ENCODE assay signal across 24 cellular contexts in genomic region chr16:8822403-8822802, GRCh38. TPM values are rescaled to one million over a fixed set of nuclear protein-coding genes. Genes with fewer than 3 reads are reported as not detected.
A peak's percentile ranks its signal among the peaks of the same experiment; 100 is the strongest.
DNase-seq lines count a peak whose midpoint lies in the region; ATAC-seq, FAIRE-seq and TF ChIP-seq lines count a peak whose summit lies in the region.
"Had no signal": no experiment of that assay in that cellular context is flagged by ENCODE, and none has a peak within 500 bp of the region (broad histone marks: within the 10 kb centered on the region; RNA-seq: fewer than 3 reads in every experiment).

No MANE protein-coding gene starts in this region.

- TF ChIP-seq EP300 in GM12878 (IDR thresholded peaks at IDR 0.05; ENCODE audit: borderline replicate concordance in 1 of 2, control insufficient read depth in 1 of 2, low read depth in 2 of 2, low read length in 2 of 2): no peak

- no peak overlapping the region for H2AK5ac ChIP-seq in trophoblast cell (ENCODE audit: low read length)

- peaks cover 2% of the 10 kb centered on the region for H3K27me3 Mint-ChIP-seq in GM23338 (ENCODE audit: insufficient read depth, low read depth, poor library complexity)
- no peaks in the 10 kb centered on the region for H3K27me3 Mint-ChIP-seq in CD8-positive, alpha-beta T cell (ENCODE audit: low read depth)

- no peaks in the 10 kb centered on the region for H4K20me1 ChIP-seq in BLaER1
- no peaks in the 10 kb centered on the region; the same call in 1 of the 2 replicates for H4K20me1 ChIP-seq in GM23338 (replicated peaks; ENCODE audit: insufficient read depth)
- H4K20me1 ChIP-seq in GM12878 (ENCODE audit: control insufficient read depth, insufficient read depth): peaks cover 3% of the 10 kb centered on the region; the same call in 1 of the 2 replicates
- peaks cover 14% of the 10 kb centered on the region for H4K20me1 ChIP-seq in osteoblast (ENCODE audit: insufficient read depth, low read length)

- H3K36me3 ChIP-seq in BLaER1 (peaks cover 79% of the 10 kb centered on the region), GM23338 (ENCODE audit: insufficient read depth) (peaks cover 10% of the 10 kb centered on the region), GM12878 (ENCODE audit: control insufficient read depth in 2 of 2, insufficient read depth in 2 of 2, low read length in 1 of 2) (peaks cover 10 to 34% of the 10 kb centered on the region in 2 experiments), osteoblast (ENCODE audit: insufficient read depth, low read length) (peaks cover 87% of the 10 kb centered on the region), trophoblast cell (ENCODE audit: control insufficient read depth in 1 of 2, insufficient read depth in 2 of 2, low read length in 2 of 2) (peaks cover 16 to 37% of the 10 kb centered on the region in 2 experiments)
- H3K36me3 ChIP-seq in CD8-positive, alpha-beta T cell (ENCODE audit: insufficient read depth, low read length): peaks cover 11% of the 10 kb centered on the region

- no peak overlapping the region for H3K23ac ChIP-seq in trophoblast cell (ENCODE audit: low read length)

- SMC1A ChIA-PET in GM12878 (lab: Charles Lee; ENCODE audit: uncharacterized antibody, unreplicated experiment): interaction anchor here (1.2 to 1.9 kb wide), 2 partner anchors 21 to 38 kb away, joined by 3 to 6 read pairs; no protein-coding TSS in a partner anchor

- H3K9me3 Mint-ChIP-seq in GM23338: no peaks in the 10 kb centered on the region
- H3K9me3 Mint-ChIP-seq in CD8-positive, alpha-beta T cell: no peaks in the 10 kb centered on the region
- H3K9me3 Mint-ChIP-seq: CD14-positive monocyte had no signal

- H3K79me1 ChIP-seq in trophoblast cell (ENCODE audit: low read length): no peaks in the 10 kb centered on the region

- TF ChIP-seq POLR2A in GM12878 (IDR thresholded peaks at IDR 0.05; ENCODE audit: low read depth, low read length): no peak

- intact Hi-C loops in GM12878 (cut with micrococcal nuclease; ENCODE audit: unreplicated experiment): no loop called here
- intact Hi-C loops in CD8-positive, alpha-beta T cell (cut with DNase I, micrococcal nuclease): no loop called here

- no peak overlapping the region for H4K8ac ChIP-seq in trophoblast cell (ENCODE audit: low read depth, low read length)

- H3K4me3 ChIP-seq in BLaER1: no peak overlapping the region
- no peak overlapping the region for H3K4me3 ChIP-seq in GM23338
- H3K4me3 ChIP-seq in GM12878: no peak overlapping the region
- H3K4me3 ChIP-seq in osteoblast (ENCODE audit: insufficient read depth, low read length): no peak overlapping the region
- H3K4me3 ChIP-seq in CD8-positive, alpha-beta T cell (ENCODE audit: low read depth, low read length): no peak overlapping the region
- H3K4me3 ChIP-seq in trophoblast cell (ENCODE audit: low read depth, low read length): no peak overlapping the region
- H3K4me3 ChIP-seq: MG63, PC-9 had no signal

- no peak for TF ChIP-seq RAD21 in GM12878 (IDR thresholded peaks at IDR 0.05; ENCODE audit: insufficient read depth, low read depth, low read length)

- H3K4me1 ChIP-seq in BLaER1 (peaks cover 57% of the 10 kb centered on the region), GM23338 (ENCODE audit: insufficient read depth) (peaks cover 11% of the 10 kb centered on the region; the same call in 1 of the 2 replicates), GM12878 (ENCODE audit: control insufficient read depth, insufficient read depth, low read length) (peaks cover 10% of the 10 kb centered on the region), osteoblast (ENCODE audit: insufficient read depth, low read length) (no peaks in the 10 kb centered on the region), trophoblast cell (ENCODE audit: control insufficient read depth in 1 of 2, insufficient read depth in 2 of 2, low read length in 2 of 2) (no peaks in the 10 kb centered on the region)
- peaks cover 3% of the 10 kb centered on the region for H3K4me1 ChIP-seq in CD8-positive, alpha-beta T cell (ENCODE audit: insufficient read depth, low read length)

- TF ChIP-seq CTCF in GM23338 (conservative IDR thresholded peaks at IDR 0.05; ENCODE audit: low read depth in 2 of 2) (no peak), GM12878 (IDR thresholded peaks at IDR 0.05 in 2 of 3, conservative IDR thresholded peaks at IDR 0.05 in 1 of 3; ENCODE audit: control insufficient read depth in 2 of 3, extremely low read depth in 1 of 3, insufficient read depth in 1 of 3, low read depth in 3 of 3, low read length in 3 of 3) (no peak), osteoblast (IDR thresholded peaks at IDR 0.05; ENCODE audit: extremely low read depth, low read depth, low read length) (no peak)
- TF ChIP-seq CTCF in CD8-positive, alpha-beta T cell (IDR thresholded peaks at IDR 0.05): no peak

- no peak overlapping the region for H2BK120ac ChIP-seq in trophoblast cell (ENCODE audit: insufficient read depth, low read length, poor library complexity)

- no peak overlapping the region for H3K9ac ChIP-seq in BLaER1
- no peak overlapping the region for H3K9ac ChIP-seq in GM12878 (ENCODE audit: control insufficient read depth, insufficient read depth, low read length)
- no peak overlapping the region for H3K9ac ChIP-seq in trophoblast cell (ENCODE audit: low read length)
- H3K9ac ChIP-seq: KMS-11 had no signal

- 98% methylated on average over 3 of the region's 3 CpGs for WGBS in GM12878 (ENCODE audit: insufficient coverage, insufficient replicate concordance, low lambda C conversion rate, missing lambda C conversion rate)
- WGBS in trophoblast cell (ENCODE audit: extremely low coverage, insufficient coverage, insufficient read length): no CpG with 5 or more reads among the region's 3 CpGs

- no peak overlapping the region; the same call in 2 of the 3 replicates for H3K4me3 Mint-ChIP-seq in GM23338
- no peak overlapping the region for H3K4me3 Mint-ChIP-seq in CD8-positive, alpha-beta T cell
- H3K4me3 Mint-ChIP-seq: CD14-positive monocyte had no signal

- H3K27ac ChIP-seq in BLaER1 (peak overlapping the region; percentile 15; the same call in 1 of the 2 replicates), GM23338 (ENCODE audit: low read depth) (peak overlapping the region; percentile 13), GM12878 (ENCODE audit: control insufficient read depth, insufficient read depth) (no peak overlapping the region), osteoblast (ENCODE audit: low read depth, low read length) (peak overlapping the region; percentile 5), trophoblast cell (ENCODE audit: low read depth, low read length) (no peak overlapping the region)
- no peak overlapping the region for H3K27ac ChIP-seq in CD8-positive, alpha-beta T cell (ENCODE audit: low read depth, low read length)
- H3K27ac ChIP-seq: HL-60, KMS-11, PC-9 had no signal

- H3K9me3 ChIP-seq in BLaER1: no peaks in the 10 kb centered on the region
- no peaks in the 10 kb centered on the region for H3K9me3 ChIP-seq in GM12878 (replicated peaks; ENCODE audit: control insufficient read depth, insufficient read depth, low read length)
- no peaks in the 10 kb centered on the region for H3K9me3 ChIP-seq in osteoblast (ENCODE audit: low read depth, low read length)
- H3K9me3 ChIP-seq in CD8-positive, alpha-beta T cell (ENCODE audit: low read length): no peaks in the 10 kb centered on the region
- H3K9me3 ChIP-seq in trophoblast cell (ENCODE audit: insufficient read depth, low read depth, low read length): no peaks in the 10 kb centered on the region
- H3K9me3 ChIP-seq: MG63 had no signal

- H4K12ac ChIP-seq in trophoblast cell (ENCODE audit: low read depth, low read length): no peak overlapping the region

- no peak overlapping the region for H3K4ac ChIP-seq in trophoblast cell (ENCODE audit: low read depth, low read length)

- RAD21 ChIA-PET in GM12878 (lab: Charles Lee; ENCODE audit: unreplicated experiment): interaction anchor here (1.1 kb wide), 1 partner anchor 57 kb away, joined by 3 read pairs; no protein-coding TSS in a partner anchor

- in situ Hi-C loops in GM12878 (cut with MboI): no loop called here

- peak overlapping the region; percentile 46; the same call in 1 of the 2 replicates for H3K27ac Mint-ChIP-seq in GM23338
- no peak overlapping the region for H3K27ac Mint-ChIP-seq in CD8-positive, alpha-beta T cell

- no peak overlapping the region for H4K91ac ChIP-seq in trophoblast cell (ENCODE audit: low read depth, low read length)

- peaks cover 86% of the 10 kb centered on the region for H3K36me3 Mint-ChIP-seq in GM23338 (ENCODE audit: low read depth)
- H3K36me3 Mint-ChIP-seq in CD8-positive, alpha-beta T cell: peaks cover 62% of the 10 kb centered on the region

- BruUV-seq in GM12878 (replicated peaks; lab: Mats Ljungman, UMichigan): no TSS peak

- H3K18ac ChIP-seq in trophoblast cell (ENCODE audit: low read length): no peak overlapping the region

- H3K4me2 ChIP-seq in BLaER1 (peak overlapping the region; percentile 1; the same call in 1 of the 2 replicates), GM23338 (0 out of 2 replicates have a peak overlapping the region, but pooled peaks have one; percentile 9), GM12878 (ENCODE audit: control insufficient read depth, insufficient read depth) (no peak overlapping the region), osteoblast (ENCODE audit: insufficient read depth, low read length) (no peak overlapping the region), trophoblast cell (ENCODE audit: low read length) (no peak overlapping the region)
- H3K4me2 ChIP-seq: KMS-11, PC-9 had no signal

- 0 out of 2 replicates have a peak, but pooled peaks cover 6% of the 10 kb centered on the region for H3K79me2 ChIP-seq in GM23338 (replicated peaks; ENCODE audit: insufficient read depth)
- no peaks in the 10 kb centered on the region; the same call in 1 of the 2 replicates for H3K79me2 ChIP-seq in GM12878 (ENCODE audit: control insufficient read depth, insufficient read depth, low read length)
- H3K79me2 ChIP-seq in osteoblast (ENCODE audit: insufficient read depth, low read length): peaks cover 47% of the 10 kb centered on the region
- H3K79me2 ChIP-seq in trophoblast cell (ENCODE audit: control insufficient read depth, insufficient read depth, low read length, poor library complexity): no peaks in the 10 kb centered on the region

- H3K9me2 ChIP-seq in GM23338 (ENCODE audit: insufficient read depth): no peaks in the 10 kb centered on the region

- FAIRE-seq in GM12878 (lab: Jason Lieb, UNC): no peak
- FAIRE-seq: H54 had no signal

- H2AFZ ChIP-seq in GM23338 (no peak overlapping the region), GM12878 (ENCODE audit: control insufficient read depth, low read depth, low read length) (no peak overlapping the region), osteoblast (ENCODE audit: low read length) (no peak overlapping the region), trophoblast cell (ENCODE audit: insufficient read depth, low read length, poor library complexity) (no peak overlapping the region)
- H2AFZ ChIP-seq: PC-9 had no signal

- POLR2A ChIA-PET in GM12878 (lab: Charles Lee): no interaction called here
- POLR2A ChIA-PET in CD8-positive, alpha-beta T cell (lab: Charles Lee): interaction anchor here (1.4 kb wide), 1 partner anchor 21 kb away, joined by 4 read pairs; no protein-coding TSS in a partner anchor

- CTCF ChIA-PET in GM12878 (lab: Yijun Ruan, JAX): interaction anchor here (1.3 to 2.3 kb wide), 2 partner anchors 52 to 58 kb away, joined by 3 to 11 read pairs; no protein-coding TSS in a partner anchor
- CTCF ChIA-PET in CD8-positive, alpha-beta T cell (lab: Charles Lee): interaction anchor here (4.1 kb wide), 1 partner anchor 59 kb away, joined by 13 read pairs; the partner anchor contains the start of gene LITAFD

- ATAC-seq in GM23338 (peak; percentile 69; the same call in 2 of the 3 replicates), GM12878 (no peak), GM19452 (IDR thresholded peaks at IDR 0.05; ENCODE audit: unreplicated experiment) (no peak)
- ATAC-seq in CD8-positive, alpha-beta T cell: no peak

- H3F3A ChIP-seq in GM23338 (replicated peaks; ENCODE audit: low read depth): peaks cover 14% of the 10 kb centered on the region; the same call in 1 of the 2 replicates

- no peaks in the 10 kb centered on the region for H3K27me3 ChIP-seq in BLaER1
- no peaks in the 10 kb centered on the region for H3K27me3 ChIP-seq in GM23338 (ENCODE audit: insufficient read depth)
- no peaks in the 10 kb centered on the region for H3K27me3 ChIP-seq in GM12878 (replicated peaks in 1 of 2; ENCODE audit: control insufficient read depth in 2 of 2, insufficient read depth in 2 of 2, low read length in 1 of 2)
- H3K27me3 ChIP-seq in osteoblast (ENCODE audit: insufficient read depth, low read length): no peaks in the 10 kb centered on the region
- no peaks in the 10 kb centered on the region for H3K27me3 ChIP-seq in CD8-positive, alpha-beta T cell (ENCODE audit: insufficient read depth, low read length)
- H3K27me3 ChIP-seq in trophoblast cell (ENCODE audit: insufficient read depth, low read length): no peaks in the 10 kb centered on the region
- H3K27me3 ChIP-seq: MG63 had no signal

- no peak overlapping the region for H3K14ac ChIP-seq in trophoblast cell (ENCODE audit: low read length)

- DNase-seq in GM23338 (ENCODE audit: low spot score): no peak
- no peak for DNase-seq in GM12878 (ENCODE audit: low read depth, low spot score)
- no peak for DNase-seq in osteoblast (ENCODE audit: insufficient read length, low spot score, missing footprints)
- DNase-seq in CD8-positive, alpha-beta T cell: no peak
- DNase-seq in trophoblast cell: no peak
- DNase-seq: AML-193, COR-L47, DMS153, GDM1, MG63, NCI-H1048, NCI-H1436, NCI-H1930, NCI-H345, NCI-H524 treated with DMSO at 0.1 percent for 48 hours, PC-9 had no signal

- no peak overlapping the region for H2BK5ac ChIP-seq in trophoblast cell (ENCODE audit: low read depth, low read length, poor library complexity)

- peaks cover 23% of the 10 kb centered on the region for H3K4me1 Mint-ChIP-seq in GM23338
- peaks cover 8% of the 10 kb centered on the region for H3K4me1 Mint-ChIP-seq in CD8-positive, alpha-beta T cell (ENCODE audit: low read depth)

- no peak overlapping the region for H2BK12ac ChIP-seq in trophoblast cell (ENCODE audit: low read length)

RNA-seq across cellular contexts. Expression of gene PMM2, which starts 24.8 kb away (rescaled TPM):
- total RNA-seq in GM23338 (2014; rRNA removed; shearing (Covaris generic)): 38.2 and 45.1 TPM in 2 replicates
- 60.4 and 64.0 TPM in 2 replicates for polyA plus RNA-seq in GM23338 (2016; fragmentation: Nextera tagmentation; extraction: Ambion mirVana)
- total RNA-seq in GM12878 (2013; cell fraction: nucleolus; rRNA removed): 171 and 173 TPM in 2 replicates
- total RNA-seq in GM12878 (2014; rRNA removed): 52.0 and 52.3 TPM in 2 replicates
- total RNA-seq in GM12878 (2014; rRNA removed; fragmentation: Illumina TruSeq; extraction: Trizol): 56.2 and 58.1 TPM in 2 replicates
- total RNA-seq in GM12878 (2021): 51.6 and 61.4 TPM in 2 replicates
- 31.9 TPM for polyA plus RNA-seq in GM12878 (2011; ENCODE audit: low read depth)
- polyA plus RNA-seq in GM12878 (2011; rRNA removed): 33.2 and 46.7 TPM in 2 replicates
- polyA plus RNA-seq in GM12878 (2011; cell fraction: cytosol; rRNA removed): 29.9 and 31.8 TPM in 2 replicates
- polyA plus RNA-seq in GM12878 (2011; cell fraction: nucleus; rRNA removed): 33.1 and 39.8 TPM in 2 replicates
- 34.6 and 48.5 TPM in 2 replicates for polyA plus RNA-seq in GM12878 (2012)
- polyA plus RNA-seq in GM12878 (2014; fragmentation: Illumina TruSeq; extraction: Trizol): 69.4 and 108 TPM in 2 replicates
- 10 to 100 TPM; 22.6 to 24.2 TPM for polyA plus RNA-seq in GM12878 (2014; fragmentation: Nextera tagmentation; extraction: Ambion mirVana)
- polyA plus RNA-seq in GM12878 (2014; rRNA removed): 57.5 TPM in 2 replicates
- polyA plus RNA-seq in GM12878 (2016; fragmentation: Nextera tagmentation; extraction: Ambion mirVana): 10 to 100 TPM; 47.8 to 52.6 TPM
- 18.6 and 20.0 TPM in 2 replicates for polyA minus RNA-seq in GM12878 (2011; rRNA and poly(A)+ RNA removed)
- polyA minus RNA-seq in GM12878 (2011; cell fraction: cytosol; rRNA and poly(A)+ RNA removed): 13.7 and 14.8 TPM in 2 replicates
- 19.3 and 38.4 TPM in 2 replicates for polyA minus RNA-seq in GM12878 (2011; cell fraction: nucleus; rRNA and poly(A)+ RNA removed)
- 39.5 and 42.7 TPM in 2 replicates for total RNA-seq in osteoblast
- 10 to 100 TPM; 29.6 to 32.7 TPM for total RNA-seq in CD8-positive, alpha-beta T cell
- 38.7 and 42.3 TPM in 2 replicates for polyA plus RNA-seq in trophoblast cell (2013)

RNA-seq across cellular contexts. Expression of gene TMEM186, which starts 25.0 kb away (rescaled TPM):
- total RNA-seq in GM23338 (2014; rRNA removed; shearing (Covaris generic)): 8.3 and 11.2 TPM in 2 replicates
- 11.7 and 14.8 TPM in 2 replicates for polyA plus RNA-seq in GM23338 (2016; fragmentation: Nextera tagmentation; extraction: Ambion mirVana)
- 6.7 and 7.6 TPM in 2 replicates for total RNA-seq in GM12878 (2013; cell fraction: nucleolus; rRNA removed)
- total RNA-seq in GM12878 (2014; rRNA removed): 9.0 and 10.6 TPM in 2 replicates
- total RNA-seq in GM12878 (2014; rRNA removed; fragmentation: Illumina TruSeq; extraction: Trizol): 11.9 and 13.0 TPM in 2 replicates
- 15.8 and 16.9 TPM in 2 replicates for total RNA-seq in GM12878 (2021)
- 13.6 TPM for polyA plus RNA-seq in GM12878 (2011; ENCODE audit: low read depth)
- polyA plus RNA-seq in GM12878 (2011; rRNA removed): 12.8 and 15.8 TPM in 2 replicates
- 16.4 and 17.9 TPM in 2 replicates for polyA plus RNA-seq in GM12878 (2011; cell fraction: cytosol; rRNA removed)
- 8.4 and 8.9 TPM in 2 replicates for polyA plus RNA-seq in GM12878 (2011; cell fraction: nucleus; rRNA removed)
- polyA plus RNA-seq in GM12878 (2012): 13.8 and 14.3 TPM in 2 replicates
- 15.4 and 16.7 TPM in 2 replicates for polyA plus RNA-seq in GM12878 (2014; fragmentation: Illumina TruSeq; extraction: Trizol)
- polyA plus RNA-seq in GM12878 (2014; fragmentation: Nextera tagmentation; extraction: Ambion mirVana): 10 to 100 TPM; 27.3 to 28.9 TPM
- polyA plus RNA-seq in GM12878 (2014; rRNA removed): 17.2 and 17.4 TPM in 2 replicates
- 10 to 100 TPM; 23.3 to 28.1 TPM for polyA plus RNA-seq in GM12878 (2016; fragmentation: Nextera tagmentation; extraction: Ambion mirVana)
- polyA minus RNA-seq in GM12878 (2011; rRNA and poly(A)+ RNA removed): 8.1 and 13.8 TPM in 2 replicates
- 2.5 and 2.7 TPM in 2 replicates for polyA minus RNA-seq in GM12878 (2011; cell fraction: cytosol; rRNA and poly(A)+ RNA removed)
- polyA minus RNA-seq in GM12878 (2011; cell fraction: nucleus; rRNA and poly(A)+ RNA removed): 3.6 and 4.9 TPM in 2 replicates
- total RNA-seq in osteoblast: 3.5 and 4.0 TPM in 2 replicates
- 1 to 10 TPM; 2.4 to 2.9 TPM for total RNA-seq in CD8-positive, alpha-beta T cell
- polyA plus RNA-seq in trophoblast cell (2013): 6.2 and 6.3 TPM in 2 replicates

RNA-seq across cellular contexts. Expression of gene CARHSP1, which starts 46.4 kb away (rescaled TPM):
- total RNA-seq in GM23338 (2014; rRNA removed; shearing (Covaris generic)): 286 and 301 TPM in 2 replicates
- polyA plus RNA-seq in GM23338 (2016; fragmentation: Nextera tagmentation; extraction: Ambion mirVana): 324 and 339 TPM in 2 replicates
- total RNA-seq in GM12878 (2013; cell fraction: nucleolus; rRNA removed): 27.6 and 29.2 TPM in 2 replicates
- 92.3 and 109 TPM in 2 replicates for total RNA-seq in GM12878 (2014; rRNA removed)
- total RNA-seq in GM12878 (2014; rRNA removed; fragmentation: Illumina TruSeq; extraction: Trizol): 40.5 and 45.0 TPM in 2 replicates
- total RNA-seq in GM12878 (2021): 61.3 and 68.6 TPM in 2 replicates
- polyA plus RNA-seq in GM12878 (2011; ENCODE audit: low read depth): 45.4 TPM
- polyA plus RNA-seq in GM12878 (2011; rRNA removed): 39.2 and 65.3 TPM in 2 replicates
- polyA plus RNA-seq in GM12878 (2011; cell fraction: cytosol; rRNA removed): 94.4 and 162 TPM in 2 replicates
- 80.8 and 81.4 TPM in 2 replicates for polyA plus RNA-seq in GM12878 (2011; cell fraction: nucleus; rRNA removed)
- 61.2 and 68.1 TPM in 2 replicates for polyA plus RNA-seq in GM12878 (2012)
- polyA plus RNA-seq in GM12878 (2014; fragmentation: Illumina TruSeq; extraction: Trizol): 24.7 and 34.1 TPM in 2 replicates
- 1 to 10 TPM; 5.5 to 8.4 TPM for polyA plus RNA-seq in GM12878 (2014; fragmentation: Nextera tagmentation; extraction: Ambion mirVana)
- polyA plus RNA-seq in GM12878 (2014; rRNA removed): 104 and 112 TPM in 2 replicates
- polyA plus RNA-seq in GM12878 (2016; fragmentation: Nextera tagmentation; extraction: Ambion mirVana): 10 to 100 TPM; 83.2 to 86.2 TPM
- 81.6 and 120 TPM in 2 replicates for polyA minus RNA-seq in GM12878 (2011; rRNA and poly(A)+ RNA removed)
- 39.4 and 40.0 TPM in 2 replicates for polyA minus RNA-seq in GM12878 (2011; cell fraction: cytosol; rRNA and poly(A)+ RNA removed)
- polyA minus RNA-seq in GM12878 (2011; cell fraction: nucleus; rRNA and poly(A)+ RNA removed): 15.8 and 26.4 TPM in 2 replicates
- total RNA-seq in osteoblast: 92.6 and 107 TPM in 2 replicates
- 10 to 100 TPM; 28.0 to 33.3 TPM for total RNA-seq in CD8-positive, alpha-beta T cell
- polyA plus RNA-seq in trophoblast cell (2013): 111 TPM in 2 replicates

RNA-seq across cellular contexts. Expression of gene LITAFD, which starts 59.7 kb away (rescaled TPM):
- total RNA-seq in GM23338 (2014; rRNA removed; shearing (Covaris generic)): not detected in 2 replicates
- polyA plus RNA-seq in GM23338 (2016; fragmentation: Nextera tagmentation; extraction: Ambion mirVana) (not detected in 2 replicates), GM12878 (2011; rRNA removed) (not detected in 2 replicates), GM12878 (2014; fragmentation: Illumina TruSeq; extraction: Trizol) (not detected in 2 replicates), GM12878 (2014; fragmentation: Nextera tagmentation; extraction: Ambion mirVana) (not detected), GM12878 (2014; rRNA removed) (not detected in 2 replicates), GM12878 (2016; fragmentation: Nextera tagmentation; extraction: Ambion mirVana) (not detected)
- total RNA-seq in GM12878 (2013; cell fraction: nucleolus; rRNA removed): not detected in 2 replicates
- total RNA-seq in GM12878 (2014; rRNA removed) (not detected in 2 replicates), GM12878 (2014; rRNA removed; fragmentation: Illumina TruSeq; extraction: Trizol) (not detected in 2 replicates), GM12878 (2021) (not detected in 2 replicates), osteoblast (not detected in 2 replicates)
- not detected for polyA plus RNA-seq in GM12878 (2011; ENCODE audit: low read depth)
- polyA plus RNA-seq in GM12878 (2011; cell fraction: cytosol; rRNA removed): not detected in 2 replicates
- not detected in 2 replicates for polyA plus RNA-seq in GM12878 (2011; cell fraction: nucleus; rRNA removed)
- not detected in 2 replicates for polyA plus RNA-seq in GM12878 (2012)
- polyA minus RNA-seq in GM12878 (2011; rRNA and poly(A)+ RNA removed): not detected in 2 replicates
- polyA minus RNA-seq in GM12878 (2011; cell fraction: cytosol; rRNA and poly(A)+ RNA removed): not detected in 2 replicates
- polyA minus RNA-seq in GM12878 (2011; cell fraction: nucleus; rRNA and poly(A)+ RNA removed): not detected in 2 replicates
- total RNA-seq in CD8-positive, alpha-beta T cell: not detected
- polyA plus RNA-seq in trophoblast cell (2013): not detected in 2 replicates
- total RNA-seq: Daoy, HT1080, PC-9 had no signal
- polyA plus RNA-seq: CD14-positive monocyte had no signal

Comparison
In these comparisons a context has a peak if more than half of its experiments do, and no peak if none do; other contexts are left out.
1. H3K27ac ChIP-seq: peak in BLaER1 (single experiment), GM23338 (single experiment) and osteoblast (single experiment); none in GM12878 (single experiment), CD8-positive, alpha-beta T cell (single experiment) and trophoblast cell (single experiment).
2. H3K4me2 ChIP-seq: peak in BLaER1 (single experiment) and GM23338 (single experiment); none in GM12878 (single experiment), osteoblast (single experiment) and trophoblast cell (single experiment).